ENCODE assay signal across 3 cellular contexts in genomic region chr17:57228921-57229320, GRCh38.
"Had no signal": no experiment of that assay in that cellular context is flagged by ENCODE, and none has a peak within 500 bp of the region (broad histone marks: within the 10 kb centered on the region; RNA-seq: fewer than 3 reads in every experiment).

No MANE protein-coding gene starts in this region.

- ATAC-seq: GM12878 had no signal

- H3K4me3 ChIP-seq: GM12878 had no signal

- DNase-seq: GDM1, GF-D8 had no signal
